Comparison of ENCODE assay signal across 1 cellular context in genomic region chr3:196944037-196944436, GRCh38.
TF ChIP-seq lines count a peak whose summit lies in the region.
"Not testable (repeated sequence)": the region's sequence is repeated elsewhere in the genome, so short reads cannot be mapped to it uniquely, and the experiment has no call there.

No MANE protein-coding gene starts in this region.

TF ChIP-seq in K562, 482 proteins besides CTCF, POLR2A, EP300 and RAD21:
- TF ChIP-seq CREB3 (tag; conservative IDR thresholded peaks at IDR 0.05; ENCODE audit: low read depth), result 0 out of 2 replicates have a peak, but pooled peaks have one; percentile 52
- TF ChIP-seq SUPT5H (IDR thresholded peaks at IDR 0.05), result 0 out of 2 replicates have a peak, but pooled peaks have one; percentile 20
- TF ChIP-seq MAX (CRISPR knock-in tag; IDR thresholded peaks at IDR 0.05), result peak; percentile 16; the same call in 1 of the 2 replicates
- TF ChIP-seq MNT (conservative IDR thresholded peaks at IDR 0.05), result peak; percentile 44 to 59; a peak in 3 of 4 replicates
- TF ChIP-seq ID3 (CRISPR knock-in tag; IDR thresholded peaks at IDR 0.05), result not testable (repeated sequence)
- TF ChIP-seq ID3 (tag; IDR thresholded peaks at IDR 0.05), result 0 out of 2 replicates have a peak, but pooled peaks have one; percentile 19
- peak; percentile 67; the same call in 1 of the 2 replicates for TF ChIP-seq ZNF592 (IDR thresholded peaks at IDR 0.05)
